Comparison of ENCODE assay signal across 20 cellular contexts in the genomic region with DNA sequence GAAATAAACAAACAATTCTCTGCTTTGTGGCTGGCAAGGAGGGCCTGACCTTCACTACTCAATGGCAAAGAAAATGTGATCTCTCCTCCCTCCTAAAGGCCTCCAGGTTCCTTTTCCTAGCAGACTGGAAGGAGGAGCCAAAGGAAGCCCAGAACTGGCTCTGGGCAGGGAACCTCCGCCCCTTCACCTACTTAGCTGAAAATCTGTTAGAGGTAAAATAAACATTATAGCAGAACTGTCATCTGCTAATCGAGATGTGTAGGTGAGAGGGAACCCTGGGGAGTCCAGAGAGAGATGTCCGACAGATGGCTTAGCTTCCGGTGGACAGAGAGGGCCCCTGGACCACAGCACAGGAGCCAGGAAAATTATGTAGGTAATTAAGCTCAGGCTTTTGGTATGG.
A peak's percentile ranks its signal among the peaks of the same experiment; 100 is the strongest.
DNase-seq lines count a peak whose midpoint lies in the region; ATAC-seq and TF ChIP-seq lines count a peak whose summit lies in the region.
"Had no signal": no experiment of that assay in that cellular context is flagged by ENCODE, and none has a peak within 500 bp of the region (broad histone marks: within the 10 kb centered on the region; RNA-seq: fewer than 3 reads in every experiment).

No MANE protein-coding gene starts in this region.

- H3K4me1 ChIP-seq in GM23338 (ENCODE audit: insufficient read depth): peaks cover 63% of the 10 kb centered on the region

- 51 to 60% methylated on average over 4 of the region's 4 CpGs for WGBS in lower leg skin, 2 donors

- no peak overlapping the region for H3K4me3 Mint-ChIP-seq in GM23338
- H3K4me3 Mint-ChIP-seq in brain: no peak overlapping the region
- H3K4me3 Mint-ChIP-seq: CD4-positive, CD25-positive, alpha-beta regulatory T cell had no signal

- H3K9me2 ChIP-seq in GM23338 (ENCODE audit: insufficient read depth): no peaks in the 10 kb centered on the region

- TF ChIP-seq CTCF in GM23338 (conservative IDR thresholded peaks at IDR 0.05; ENCODE audit: low read depth in 2 of 2): no peak
- TF ChIP-seq CTCF in brain (conservative IDR thresholded peaks at IDR 0.05): no peak
- TF ChIP-seq CTCF in lower leg skin (IDR thresholded peaks at IDR 0.05): no peak

- peak overlapping the region; percentile 70 for H2AFZ ChIP-seq in GM23338

- H3K27ac Mint-ChIP-seq in GM23338: no peak overlapping the region
- H3K27ac Mint-ChIP-seq in brain: peak overlapping the region in 3 of 5 experiments; percentile 30 to 87 (median 36)
- H3K27ac Mint-ChIP-seq: CD4-positive, CD25-positive, alpha-beta regulatory T cell had no signal

- 0 out of 2 replicates have a peak, but pooled peaks cover 4% of the 10 kb centered on the region for H3F3A ChIP-seq in GM23338 (replicated peaks; ENCODE audit: low read depth)

- peaks cover 54% of the 10 kb centered on the region for H3K4me1 Mint-ChIP-seq in GM23338
- H3K4me1 Mint-ChIP-seq in brain: peaks cover 33% of the 10 kb centered on the region
- H3K4me1 Mint-ChIP-seq: CD4-positive, CD25-positive, alpha-beta regulatory T cell had no signal

- H3K27me3 Mint-ChIP-seq in GM23338 (ENCODE audit: insufficient read depth, low read depth, poor library complexity) (no peaks in the 10 kb centered on the region), brain (peaks cover 9% of the 10 kb centered on the region)

- H4K20me1 ChIP-seq in GM23338 (replicated peaks; ENCODE audit: insufficient read depth): no peaks in the 10 kb centered on the region

- ATAC-seq in GM23338: peak; percentile 31
- no peak for ATAC-seq in HG03097 (IDR thresholded peaks at IDR 0.05; ENCODE audit: low FRiP score, unreplicated experiment)
- ATAC-seq: SK-N-SH treated with all-trans-retinoic acid at 6 μM for 48 hours had no signal

- peak; percentile 18 for DNase-seq in COR-L47 (lab: John Stamatoyannopoulos, UW)
- DNase-seq in GM23338 (ENCODE audit: low spot score): no peak
- DNase-seq in NCI-H510A treated with DMSO at 0.1 percent for 48 hours (lab: John Stamatoyannopoulos, UW): peak; percentile 64
- DNase-seq in HuH-7 (ENCODE audit: low spot score): no peak
- no peak for DNase-seq in NCI-H2081 treated with DMSO at 0.1 percent for 48 hours (lab: John Stamatoyannopoulos, UW)
- no peak for DNase-seq in lower leg skin (ENCODE audit: low spot score in 2 of 2)
- DNase-seq: AML-193; Calu3; CD4-positive, CD25-positive, alpha-beta regulatory T cell; DMS79 treated with DMSO at 0.1 percent for 48 hours; GDM1; GOT3; KG1; NCI-H1048; NCI-H1930; NCI-H526 treated with DMSO at 0.1 percent for 48 hours; Right ventricle myocardium superior had no signal

- no peaks in the 10 kb centered on the region for H3K9me3 Mint-ChIP-seq in GM23338
- H3K9me3 Mint-ChIP-seq in brain: peaks cover 0 to 5% (median 0%) of the 10 kb centered on the region in 5 experiments

- intact Hi-C loops in lower leg skin (cut with DNase I; ENCODE audit: low total_unique reads): no loop called here

- H3K4me2 ChIP-seq in GM23338: no peak overlapping the region

- H3K27me3 ChIP-seq in GM23338 (ENCODE audit: insufficient read depth): no peaks in the 10 kb centered on the region

- H3K36me3 ChIP-seq in GM23338 (ENCODE audit: insufficient read depth): no peaks in the 10 kb centered on the region

- no peak overlapping the region for H3K27ac ChIP-seq in GM23338 (ENCODE audit: low read depth)

- H3K79me2 ChIP-seq in GM23338 (replicated peaks; ENCODE audit: insufficient read depth): no peaks in the 10 kb centered on the region

- no peak for TF ChIP-seq POLR2A in lower leg skin (IDR thresholded peaks at IDR 0.05)

- H3K4me3 ChIP-seq in GM23338 (no peak overlapping the region), lower leg skin (ENCODE audit: low read depth, poor library complexity, severe bottlenecking) (no peak overlapping the region)

- no peaks in the 10 kb centered on the region for H3K36me3 Mint-ChIP-seq in GM23338 (ENCODE audit: low read depth)
- H3K36me3 Mint-ChIP-seq in brain: no peaks in the 10 kb centered on the region
- H3K36me3 Mint-ChIP-seq: CD4-positive, CD25-positive, alpha-beta regulatory T cell had no signal

TF ChIP-seq in GM23338, 12 proteins besides CTCF, POLR2A, EP300 and RAD21 (continues in another document):
- TF ChIP-seq, protein P1, sequence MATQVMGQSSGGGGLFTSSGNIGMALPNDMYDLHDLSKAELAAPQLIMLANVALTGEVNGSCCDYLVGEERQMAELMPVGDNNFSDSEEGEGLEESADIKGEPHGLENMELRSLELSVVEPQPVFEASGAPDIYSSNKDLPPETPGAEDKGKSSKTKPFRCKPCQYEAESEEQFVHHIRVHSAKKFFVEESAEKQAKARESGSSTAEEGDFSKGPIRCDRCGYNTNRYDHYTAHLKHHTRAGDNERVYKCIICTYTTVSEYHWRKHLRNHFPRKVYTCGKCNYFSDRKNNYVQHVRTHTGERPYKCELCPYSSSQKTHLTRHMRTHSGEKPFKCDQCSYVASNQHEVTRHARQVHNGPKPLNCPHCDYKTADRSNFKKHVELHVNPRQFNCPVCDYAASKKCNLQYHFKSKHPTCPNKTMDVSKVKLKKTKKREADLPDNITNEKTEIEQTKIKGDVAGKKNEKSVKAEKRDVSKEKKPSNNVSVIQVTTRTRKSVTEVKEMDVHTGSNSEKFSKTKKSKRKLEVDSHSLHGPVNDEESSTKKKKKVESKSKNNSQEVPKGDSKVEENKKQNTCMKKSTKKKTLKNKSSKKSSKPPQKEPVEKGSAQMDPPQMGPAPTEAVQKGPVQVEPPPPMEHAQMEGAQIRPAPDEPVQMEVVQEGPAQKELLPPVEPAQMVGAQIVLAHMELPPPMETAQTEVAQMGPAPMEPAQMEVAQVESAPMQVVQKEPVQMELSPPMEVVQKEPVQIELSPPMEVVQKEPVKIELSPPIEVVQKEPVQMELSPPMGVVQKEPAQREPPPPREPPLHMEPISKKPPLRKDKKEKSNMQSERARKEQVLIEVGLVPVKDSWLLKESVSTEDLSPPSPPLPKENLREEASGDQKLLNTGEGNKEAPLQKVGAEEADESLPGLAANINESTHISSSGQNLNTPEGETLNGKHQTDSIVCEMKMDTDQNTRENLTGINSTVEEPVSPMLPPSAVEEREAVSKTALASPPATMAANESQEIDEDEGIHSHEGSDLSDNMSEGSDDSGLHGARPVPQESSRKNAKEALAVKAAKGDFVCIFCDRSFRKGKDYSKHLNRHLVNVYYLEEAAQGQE (IDR thresholded peaks at IDR 0.05; ENCODE audit: unreplicated experiment): no peak
- TF ChIP-seq POLR2AphosphoS5 (IDR thresholded peaks at IDR 0.05; ENCODE audit: low read depth) (no peak), EZH2phosphoT487 (IDR thresholded peaks at IDR 0.05; ENCODE audit: unreplicated experiment) (no peak), NANOG (IDR thresholded peaks at IDR 0.05; ENCODE audit: borderline replicate concordance) (no peak), EZH2 (IDR thresholded peaks at IDR 0.05; ENCODE audit: low read depth, unreplicated experiment) (no peak)

Comparison
In these comparisons a context has a peak if more than half of its experiments do, and no peak if none do; other contexts are left out.
1. DNase-seq: peak in COR-L47 (single experiment) and NCI-H510A treated with DMSO at 0.1 percent for 48 hours (single experiment); none in GM23338 (single experiment), HuH-7 (single experiment), NCI-H2081 treated with DMSO at 0.1 percent for 48 hours (single experiment) and lower leg skin (0 of 2).